In genomic region chr10:123301077-123301875, GRCh38 we compare ENCODE assay signal across 11 cellular contexts.
DNase-seq lines count a peak whose midpoint lies in the region; ATAC-seq, FAIRE-seq and TF ChIP-seq lines count a peak whose summit lies in the region.
"Had no signal": no experiment of that assay in that cellular context is flagged by ENCODE, and none has a peak within 500 bp of the region (broad histone marks: within the 10 kb centered on the region; RNA-seq: fewer than 3 reads in every experiment).

No MANE protein-coding gene starts in this region.

- no peak for TF ChIP-seq EP300 in Ishikawa (IDR thresholded peaks at IDR 0.05; ENCODE audit: borderline replicate concordance)

- H3K4me1 ChIP-seq in kidney (ENCODE audit: control insufficient read depth in 1 of 2, insufficient read depth in 1 of 2, low read depth in 1 of 2, low read length in 2 of 2), result no peaks in the 10 kb centered on the region
- H3K4me1 ChIP-seq: Caco-2 had no signal

- TF ChIP-seq RAD21 in Ishikawa (IDR thresholded peaks at IDR 0.05; ENCODE audit: low read depth), result no peak

- ATAC-seq in HG03175 (IDR thresholded peaks at IDR 0.05; ENCODE audit: unreplicated experiment), result no peak

- TF ChIP-seq CTCF in kidney (IDR thresholded peaks at IDR 0.05; ENCODE audit: borderline replicate concordance, extremely low read depth, insufficient read depth), result no peak

- intact Hi-C loops in kidney (cut with DNase I), result no loop called here

- H3K27ac ChIP-seq in angular gyrus (ENCODE audit: low read depth, low read length) (peak overlapping the region; percentile 81), kidney (ENCODE audit: low read depth in 2 of 2, low read length in 2 of 2) (no peak overlapping the region)

- no peaks in the 10 kb centered on the region for H3K36me3 ChIP-seq in kidney (ENCODE audit: control insufficient read depth in 1 of 2, insufficient read depth in 2 of 2, low read length in 2 of 2)

- no peak overlapping the region for H3K4me3 ChIP-seq in kidney (ENCODE audit: low read length in 2 of 2)

- FAIRE-seq in kidney (lab: Jason Lieb, UNC), result no peak

- DNase-seq in AG08395 (ENCODE audit: low spot score), result peak; percentile 62
- peak; percentile 91 for DNase-seq in kidney
- DNase-seq in GOT3 (lab: John Stamatoyannopoulos, UW), result no peak
- no peak for DNase-seq in activated naive CD4-positive, alpha-beta T cell treated with anti-CD3 and anti-CD28 coated beads, Interleukin-2, amount 50 U/mL, for 16 hours
- DNase-seq in DMS114 treated with DMSO at 0.1 percent for 48 hours (lab: John Stamatoyannopoulos, UW; ENCODE audit: unreplicated experiment), result no peak
- DNase-seq: activated CD4-positive, alpha-beta T cell treated with anti-CD3 and anti-CD28 coated beads, Interleukin-2, amount 50 U/mL, for 4 hours; Caco-2; Kasumi-1 had no signal

- no peak overlapping the region for H3K9ac ChIP-seq in kidney (ENCODE audit: low read length in 2 of 2)

- no peaks in the 10 kb centered on the region for H3K9me3 ChIP-seq in kidney (ENCODE audit: control insufficient read depth in 1 of 2, low read length in 2 of 2)

TF ChIP-seq in Ishikawa, 13 proteins besides CTCF, POLR2A, EP300 and RAD21:
- TF ChIP-seq USF1 (IDR thresholded peaks at IDR 0.05), result no peak
- TF ChIP-seq TAF1 (IDR thresholded peaks at IDR 0.05; ENCODE audit: low read depth), result no peak
- no peak for TF ChIP-seq NFIC (IDR thresholded peaks at IDR 0.05)
- TF ChIP-seq TCF12 (IDR thresholded peaks at IDR 0.05; ENCODE audit: low read depth), result 0 out of 2 replicates have a peak, but pooled peaks have one; percentile 18
- no peak for TF ChIP-seq CREB1 (IDR thresholded peaks at IDR 0.05; ENCODE audit: low read depth)
- TF ChIP-seq REST (IDR thresholded peaks at IDR 0.05; ENCODE audit: low read depth), result no peak
- no peak for TF ChIP-seq MAX (IDR thresholded peaks at IDR 0.05)
- TF ChIP-seq FOXM1 (IDR thresholded peaks at IDR 0.05; ENCODE audit: borderline replicate concordance, low read depth), result no peak

Comparison
In these comparisons a context has a peak if more than half of its experiments do, and no peak if none do; other contexts are left out.
1. DNase-seq: peak in AG08395 (single experiment) and kidney (single experiment); none in GOT3 (single experiment), activated naive CD4-positive, alpha-beta T cell treated with anti-CD3 and anti-CD28 coated beads, Interleukin-2, amount 50 U/mL, for 16 hours (single experiment) and DMS114 treated with DMSO at 0.1 percent for 48 hours (single experiment).